24 cellular contexts compared by ENCODE assay signal in genomic region chr13:29819157-29819556, GRCh38. TPM values are rescaled to one million over a fixed set of nuclear protein-coding genes. Genes with fewer than 3 reads are reported as not detected.
DNase-seq lines count a peak whose midpoint lies in the region; ATAC-seq and TF ChIP-seq lines count a peak whose summit lies in the region.
"Had no signal": no experiment of that assay in that cellular context is flagged by ENCODE, and none has a peak within 500 bp of the region (broad histone marks: within the 10 kb centered on the region; RNA-seq: fewer than 3 reads in every experiment).

No MANE protein-coding gene starts in this region.

- H2AFZ ChIP-seq in OCI-LY3 (ENCODE audit: low read depth, low read length): no peak overlapping the region
- H2AFZ ChIP-seq: GM23338 had no signal

- no peaks in the 10 kb centered on the region for H3K36me3 Mint-ChIP-seq in naive B cell

- H3K36me3 ChIP-seq in BLaER1 (no peaks in the 10 kb centered on the region), OCI-LY3 (replicated peaks; ENCODE audit: low read depth, low read length) (no peaks in the 10 kb centered on the region)
- H3K36me3 ChIP-seq: Peyer's patch had no signal

- peak overlapping the region in 3 of 6 donors; percentile 10 to 69 (median 36) for H3K27ac Mint-ChIP-seq in naive B cell

- H3K79me2 ChIP-seq in OCI-LY3 (ENCODE audit: low read length): peaks cover 47% of the 10 kb centered on the region

- H3K27me3 ChIP-seq in BLaER1: no peaks in the 10 kb centered on the region
- H3K27me3 ChIP-seq in OCI-LY3 (ENCODE audit: low read depth, low read length): no peaks in the 10 kb centered on the region
- H3K27me3 ChIP-seq: Peyer's patch had no signal

- H4K20me1 ChIP-seq in BLaER1 (no peaks in the 10 kb centered on the region), OCI-LY3 (ENCODE audit: insufficient read depth, low read length) (no peaks in the 10 kb centered on the region)

- intact Hi-C loops in posterior vena cava (cut with DNase I): no loop called here

- H3K4me3 ChIP-seq in BLaER1 (no peak overlapping the region), GM12865 (ENCODE audit: low read depth, low read length) (no peak overlapping the region), OCI-LY3 (ENCODE audit: low read length) (peak overlapping the region; percentile 58)
- H3K4me3 ChIP-seq: GM23338, Peyer's patch had no signal

- DNase-seq in GM12865 (ENCODE audit: low read depth) (peak; percentile 4), naive B cell (no peak), GOT3 (lab: John Stamatoyannopoulos, UW) (no peak), NCI-H226 (no peak), posterior vena cava (ENCODE audit: low spot score) (no peak)
- DNase-seq: DMS153; DND-41; HCEC 1CT; IMR-90; NCI-H1105; NCI-H1436 treated with DMSO at 0.1 percent for 48 hours; NCI-H187 treated with DMSO at 0.1 percent for 48 hours; NCI-H2107; NCI-H446; NCI-H524 treated with DMSO at 0.1 percent for 48 hours; NCI-H774; NK-92 treated with Interleukin-12 subunit alpha and Interleukin-12 subunit beta, amount 100 ng/mL, for 24 hours; Peyer's patch; SHP77 treated with DMSO at 0.1 percent for 48 hours had no signal

- no peak for ATAC-seq in naive B cell (ENCODE audit: low read depth in 2 of 2)
- ATAC-seq: GM23338 had no signal

- peak overlapping the region; percentile 86 for H3K4me2 ChIP-seq in BLaER1
- H3K4me2 ChIP-seq in OCI-LY3 (ENCODE audit: low read length): peak overlapping the region; percentile 93
- H3K4me2 ChIP-seq: GM23338, KMS-11 had no signal

- no peaks in the 10 kb centered on the region for H3K27me3 Mint-ChIP-seq in naive B cell

- no peak overlapping the region for H3K9ac ChIP-seq in BLaER1
- peak overlapping the region; percentile 45; the same call in 1 of the 2 replicates for H3K9ac ChIP-seq in OCI-LY3 (ENCODE audit: low read length)
- H3K9ac ChIP-seq: KMS-11 had no signal

- H3K4me1 Mint-ChIP-seq in naive B cell: peaks cover 29 to 58% (median 55%) of the 10 kb centered on the region in 3 donors

- peak overlapping the region; percentile 79 for H3K27ac ChIP-seq in BLaER1
- peak overlapping the region; percentile 77 for H3K27ac ChIP-seq in OCI-LY3 (ENCODE audit: low read length)
- H3K27ac ChIP-seq: C4-2B, KMS-11, Peyer's patch had no signal

- TF ChIP-seq CTCF in GM12865 (IDR thresholded peaks at IDR 0.05; ENCODE audit: insufficient read depth, low read depth, low read length, missing control alignments): no peak
- no peak for TF ChIP-seq CTCF in OCI-LY3 (IDR thresholded peaks at IDR 0.05; ENCODE audit: low read depth, low read length)

- peak overlapping the region in 5 of 8 donors; percentile 1 to 89 (median 68) for H3K4me3 Mint-ChIP-seq in naive B cell
- H3K4me3 Mint-ChIP-seq: GM23338 had no signal

- H3K9me3 Mint-ChIP-seq in naive B cell: peaks cover 0 to 2% (median 0%) of the 10 kb centered on the region in 7 donors
- H3K9me3 Mint-ChIP-seq: GM23338 had no signal

- H3K9me3 ChIP-seq in BLaER1 (peaks cover 9% of the 10 kb centered on the region), OCI-LY3 (ENCODE audit: insufficient read depth, low read length) (no peaks in the 10 kb centered on the region)
- H3K9me3 ChIP-seq: Peyer's patch had no signal

- H3K4me1 ChIP-seq in BLaER1: peaks cover 35% of the 10 kb centered on the region
- peaks cover 48% of the 10 kb centered on the region for H3K4me1 ChIP-seq in OCI-LY3 (ENCODE audit: low read length)

RNA-seq across cellular contexts. Expression of gene UBL3, which starts 31.3 kb away (rescaled TPM):
- polyA plus RNA-seq in naive B cell (ENCODE audit: low read depth in 6 of 6): 10 to 100 TPM; 23.1 to 33.3 (median 30.5) TPM
- total RNA-seq in posterior vena cava: 10 to 100 TPM; 29.6 to 32.9 TPM
